Comparison of ENCODE assay signal across 19 cellular contexts in genomic region chr18:13797157-13797611, GRCh38. TPM values are rescaled to one million over a fixed set of nuclear protein-coding genes. Genes with fewer than 3 reads are reported as not detected.
DNase-seq lines count a peak whose midpoint lies in the region; ATAC-seq, FAIRE-seq and TF ChIP-seq lines count a peak whose summit lies in the region.
"Had no signal": no experiment of that assay in that cellular context is flagged by ENCODE, and none has a peak within 500 bp of the region (broad histone marks: within the 10 kb centered on the region; RNA-seq: fewer than 3 reads in every experiment).

No MANE protein-coding gene starts in this region.

- no peak for TF ChIP-seq CTCF in MCF 10A (IDR thresholded peaks at IDR 0.05; ENCODE audit: unreplicated experiment)
- TF ChIP-seq CTCF in breast epithelium (IDR thresholded peaks at IDR 0.05): no peak
- no peak for TF ChIP-seq CTCF in RWPE1 (conservative IDR thresholded peaks at IDR 0.05; ENCODE audit: low read depth)
- TF ChIP-seq CTCF in fibroblast of pulmonary artery (IDR thresholded peaks at IDR 0.05; ENCODE audit: low read length, missing control alignments): no peak
- TF ChIP-seq CTCF in ovary (IDR thresholded peaks at IDR 0.05): no peak
- no peak for TF ChIP-seq CTCF in nephron progenitor cell (IDR thresholded peaks at IDR 0.05)

- no peak for TF ChIP-seq EP300 in ovary (IDR thresholded peaks at IDR 0.05)

- POLR2A ChIA-PET in MCF 10A (lab: Yijun Ruan, JAX) (no interaction called here), RWPE1 (lab: Yijun Ruan, JAX; ENCODE audit: low non-redundant PET) (no interaction called here)

- H3K4me3 ChIP-seq in breast epithelium: no peak overlapping the region
- no peak overlapping the region for H3K4me3 ChIP-seq in fibroblast of pulmonary artery (replicated peaks; ENCODE audit: low read depth, low read length)
- no peak overlapping the region for H3K4me3 ChIP-seq in ovary
- H3K4me3 ChIP-seq: gastrocnemius medialis had no signal

- H3K4me3 Mint-ChIP-seq in MCF 10A (ENCODE audit: unreplicated experiment) (no peak overlapping the region), nephron progenitor cell (no peak overlapping the region)
- H3K4me3 Mint-ChIP-seq: activated naive CD4-positive, alpha-beta T cell treated with anti-CD3 and anti-CD28 coated beads for 36 hours; effector memory CD8-positive, alpha-beta T cell; immature natural killer cell had no signal

- peak; percentile 98 for FAIRE-seq in urothelium cell line (lab: Jason Lieb, UNC)

- H3K36me3 ChIP-seq in breast epithelium (no peaks in the 10 kb centered on the region), ovary (no peaks in the 10 kb centered on the region)
- H3K36me3 ChIP-seq: brain microvascular endothelial cell, gastrocnemius medialis had no signal

- H3K4me1 Mint-ChIP-seq in MCF 10A (ENCODE audit: insufficient read depth, unreplicated experiment): peaks cover 14% of the 10 kb centered on the region
- H3K4me1 Mint-ChIP-seq in nephron progenitor cell: peaks cover 5% of the 10 kb centered on the region

- CTCF ChIA-PET in MCF 10A (lab: Yijun Ruan, JAX) (interaction anchor here (0.7 to 2.7 kb wide), 2 partner anchors 16 to 523 kb away, joined by 3 to 19 read pairs; no protein-coding TSS in a partner anchor), RWPE1 (lab: Yijun Ruan, JAX) (no interaction called here)

- ATAC-seq in GM19452 (IDR thresholded peaks at IDR 0.05; ENCODE audit: unreplicated experiment): no peak
- ATAC-seq: effector memory CD8-positive, alpha-beta T cell; gastrocnemius medialis had no signal

- intact Hi-C loops in MCF 10A (cut with micrococcal nuclease) (no loop called here), breast epithelium (cut with DNase I; ENCODE audit: low total_unique reads) (no loop called here), ovary (cut with DNase I) (no loop called here)

- peak; percentile 39 for DNase-seq in MCF 10A (ENCODE audit: unreplicated experiment)
- no peak for DNase-seq in breast epithelium (ENCODE audit: low spot score in 2 of 2)
- DNase-seq in RWPE1 (ENCODE audit: low spot score): peak; percentile 76
- DNase-seq in fibroblast of pulmonary artery (ENCODE audit: low read depth): peak; percentile 21
- DNase-seq in urothelium cell line (ENCODE audit: low spot score): peak; percentile 87
- DNase-seq in ovary: no peak
- DNase-seq in nephron progenitor cell: no peak
- DNase-seq: activated CD8-positive, alpha-beta memory T cell treated with anti-CD3 and anti-CD28 coated beads, Interleukin-2, amount 50 U/mL, for 48 hours; activated naive CD4-positive, alpha-beta T cell treated with anti-CD3 and anti-CD28 coated beads for 36 hours; brain microvascular endothelial cell; effector memory CD8-positive, alpha-beta T cell; gastrocnemius medialis; immature natural killer cell; MM.1S; NCI-H1930; NCI-H748 treated with DMSO at 0.1 percent for 48 hours; stimulated activated CD4-positive, alpha-beta T cell treated with anti-CD3 and anti-CD28 coated beads, Interleukin-12 subunit alpha, Interleukin-12 subunit beta, amount 100 ng/mL, for 4 hours had no signal

- H3K27ac Mint-ChIP-seq in MCF 10A (ENCODE audit: low read depth, unreplicated experiment) (no peak overlapping the region), nephron progenitor cell (no peak overlapping the region)
- H3K27ac Mint-ChIP-seq: activated naive CD4-positive, alpha-beta T cell treated with anti-CD3 and anti-CD28 coated beads for 36 hours; effector memory CD8-positive, alpha-beta T cell; immature natural killer cell had no signal

- H3K27ac ChIP-seq in breast epithelium (no peak overlapping the region), RWPE1 (peak overlapping the region; percentile 55; the same call in 1 of the 2 replicates), ovary (no peak overlapping the region)
- H3K27ac ChIP-seq: brain microvascular endothelial cell, gastrocnemius medialis had no signal

- no peaks in the 10 kb centered on the region for H3K27me3 Mint-ChIP-seq in MCF 10A (ENCODE audit: insufficient read depth, unreplicated experiment)
- H3K27me3 Mint-ChIP-seq in nephron progenitor cell (ENCODE audit: low read depth, poor library complexity): peaks cover 45% of the 10 kb centered on the region

- H3K9me3 Mint-ChIP-seq in MCF 10A (ENCODE audit: unreplicated experiment) (no peaks in the 10 kb centered on the region), nephron progenitor cell (no peaks in the 10 kb centered on the region)
- H3K9me3 Mint-ChIP-seq: activated naive CD4-positive, alpha-beta T cell treated with anti-CD3 and anti-CD28 coated beads for 36 hours; effector memory CD8-positive, alpha-beta T cell; immature natural killer cell had no signal

- H3K36me3 Mint-ChIP-seq in MCF 10A (ENCODE audit: insufficient read depth, unreplicated experiment) (no peaks in the 10 kb centered on the region), nephron progenitor cell (ENCODE audit: low read depth) (no peaks in the 10 kb centered on the region)
- H3K36me3 Mint-ChIP-seq: immature natural killer cell had no signal

- H3K27me3 ChIP-seq in breast epithelium (peaks cover 0 to 2% of the 10 kb centered on the region in 2 donors), ovary (no peaks in the 10 kb centered on the region)
- H3K27me3 ChIP-seq: brain microvascular endothelial cell had no signal

- TF ChIP-seq POLR2A in breast epithelium (IDR thresholded peaks at IDR 0.05): no peak
- no peak for TF ChIP-seq POLR2A in ovary (IDR thresholded peaks at IDR 0.05)

- H3K4me1 ChIP-seq in breast epithelium (no peaks in the 10 kb centered on the region), ovary (ENCODE audit: insufficient read depth) (peaks cover 2% of the 10 kb centered on the region)
- H3K4me1 ChIP-seq: gastrocnemius medialis had no signal

- no peaks in the 10 kb centered on the region for H3K9me3 ChIP-seq in breast epithelium
- no peaks in the 10 kb centered on the region for H3K9me3 ChIP-seq in ovary
- H3K9me3 ChIP-seq: gastrocnemius medialis had no signal

- no TSS peak for BruUV-seq in MCF 10A (replicated peaks; lab: Mats Ljungman, UMichigan)

- 9 to 32% (median 22%) methylated on average over 3 of the region's 3 CpGs for WGBS in ovary, 3 donors

RNA-seq across cellular contexts. Expression of gene MC5R, which starts 26.8 kb away (rescaled TPM):
- total RNA-seq in MCF 10A (2022) (not detected in 2 replicates), breast epithelium (not detected), ovary (not detected)
- not detected for polyA plus RNA-seq in ovary
- total RNA-seq: activated naive CD4-positive, alpha-beta T cell treated with anti-CD3 and anti-CD28 coated beads for 36 hours; gastrocnemius medialis; mucosa of gallbladder had no signal
- polyA plus RNA-seq: immature natural killer cell had no signal

Comparison
In these comparisons a context has a peak if more than half of its experiments do, and no peak if none do; other contexts are left out.
1. DNase-seq: peak in MCF 10A (single experiment), RWPE1 (single experiment), fibroblast of pulmonary artery (single experiment) and urothelium cell line (single experiment); none in breast epithelium (0 of 2), ovary (0 of 5) and nephron progenitor cell (single experiment).